ENCODE assay signal across 1 cellular context in the genomic region with DNA sequence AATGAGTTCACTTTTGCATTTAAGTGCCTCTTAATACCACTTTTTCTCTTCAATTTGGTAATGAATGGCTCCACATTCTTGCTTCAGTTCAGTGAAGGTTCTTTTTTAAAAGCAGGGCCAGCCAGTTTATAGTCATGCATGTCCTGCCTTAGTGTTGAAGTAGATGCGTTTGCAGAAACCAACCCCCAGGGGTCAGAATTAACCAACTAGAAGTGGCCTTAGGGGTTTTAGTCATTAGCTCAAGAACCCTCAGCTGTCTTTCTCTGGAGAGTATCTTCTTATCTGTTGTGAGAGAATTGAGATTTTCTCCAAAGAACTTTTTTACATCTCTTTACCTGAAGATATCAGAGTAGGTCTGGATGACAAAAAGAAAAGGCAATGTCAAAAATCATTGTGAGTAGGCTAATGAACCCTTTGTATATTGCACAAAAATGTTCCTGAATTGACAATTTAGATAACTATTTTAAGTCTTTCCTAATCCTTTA.
TF ChIP-seq lines count a peak whose summit lies in the region.

No MANE protein-coding gene starts in this region.

TF ChIP-seq in K562, 482 proteins besides CTCF, POLR2A, EP300 and RAD21 (continued from another document and continues in another):
- TF ChIP-seq, protein P1, sequence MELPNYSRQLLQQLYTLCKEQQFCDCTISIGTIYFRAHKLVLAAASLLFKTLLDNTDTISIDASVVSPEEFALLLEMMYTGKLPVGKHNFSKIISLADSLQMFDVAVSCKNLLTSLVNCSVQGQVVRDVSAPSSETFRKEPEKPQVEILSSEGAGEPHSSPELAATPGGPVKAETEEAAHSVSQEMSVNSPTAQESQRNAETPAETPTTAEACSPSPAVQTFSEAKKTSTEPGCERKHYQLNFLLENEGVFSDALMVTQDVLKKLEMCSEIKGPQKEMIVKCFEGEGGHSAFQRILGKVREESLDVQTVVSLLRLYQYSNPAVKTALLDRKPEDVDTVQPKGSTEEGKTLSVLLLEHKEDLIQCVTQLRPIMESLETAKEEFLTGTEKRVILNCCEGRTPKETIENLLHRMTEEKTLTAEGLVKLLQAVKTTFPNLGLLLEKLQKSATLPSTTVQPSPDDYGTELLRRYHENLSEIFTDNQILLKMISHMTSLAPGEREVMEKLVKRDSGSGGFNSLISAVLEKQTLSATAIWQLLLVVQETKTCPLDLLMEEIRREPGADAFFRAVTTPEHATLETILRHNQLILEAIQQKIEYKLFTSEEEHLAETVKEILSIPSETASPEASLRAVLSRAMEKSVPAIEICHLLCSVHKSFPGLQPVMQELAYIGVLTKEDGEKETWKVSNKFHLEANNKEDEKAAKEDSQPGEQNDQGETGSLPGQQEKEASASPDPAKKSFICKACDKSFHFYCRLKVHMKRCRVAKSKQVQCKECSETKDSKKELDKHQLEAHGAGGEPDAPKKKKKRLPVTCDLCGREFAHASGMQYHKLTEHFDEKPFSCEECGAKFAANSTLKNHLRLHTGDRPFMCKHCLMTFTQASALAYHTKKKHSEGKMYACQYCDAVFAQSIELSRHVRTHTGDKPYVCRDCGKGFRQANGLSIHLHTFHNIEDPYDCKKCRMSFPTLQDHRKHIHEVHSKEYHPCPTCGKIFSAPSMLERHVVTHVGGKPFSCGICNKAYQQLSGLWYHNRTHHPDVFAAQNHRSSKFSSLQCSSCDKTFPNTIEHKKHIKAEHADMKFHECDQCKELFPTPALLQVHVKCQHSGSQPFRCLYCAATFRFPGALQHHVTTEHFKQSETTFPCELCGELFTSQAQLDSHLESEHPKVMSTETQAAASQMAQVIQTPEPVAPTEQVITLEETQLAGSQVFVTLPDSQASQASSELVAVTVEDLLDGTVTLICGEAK (IDR thresholded peaks at IDR 0.05): no peak
- TF ChIP-seq, protein P1 (CRISPR knock-in tag; IDR thresholded peaks at IDR 0.05): no peak
- TF ChIP-seq, protein P2, sequence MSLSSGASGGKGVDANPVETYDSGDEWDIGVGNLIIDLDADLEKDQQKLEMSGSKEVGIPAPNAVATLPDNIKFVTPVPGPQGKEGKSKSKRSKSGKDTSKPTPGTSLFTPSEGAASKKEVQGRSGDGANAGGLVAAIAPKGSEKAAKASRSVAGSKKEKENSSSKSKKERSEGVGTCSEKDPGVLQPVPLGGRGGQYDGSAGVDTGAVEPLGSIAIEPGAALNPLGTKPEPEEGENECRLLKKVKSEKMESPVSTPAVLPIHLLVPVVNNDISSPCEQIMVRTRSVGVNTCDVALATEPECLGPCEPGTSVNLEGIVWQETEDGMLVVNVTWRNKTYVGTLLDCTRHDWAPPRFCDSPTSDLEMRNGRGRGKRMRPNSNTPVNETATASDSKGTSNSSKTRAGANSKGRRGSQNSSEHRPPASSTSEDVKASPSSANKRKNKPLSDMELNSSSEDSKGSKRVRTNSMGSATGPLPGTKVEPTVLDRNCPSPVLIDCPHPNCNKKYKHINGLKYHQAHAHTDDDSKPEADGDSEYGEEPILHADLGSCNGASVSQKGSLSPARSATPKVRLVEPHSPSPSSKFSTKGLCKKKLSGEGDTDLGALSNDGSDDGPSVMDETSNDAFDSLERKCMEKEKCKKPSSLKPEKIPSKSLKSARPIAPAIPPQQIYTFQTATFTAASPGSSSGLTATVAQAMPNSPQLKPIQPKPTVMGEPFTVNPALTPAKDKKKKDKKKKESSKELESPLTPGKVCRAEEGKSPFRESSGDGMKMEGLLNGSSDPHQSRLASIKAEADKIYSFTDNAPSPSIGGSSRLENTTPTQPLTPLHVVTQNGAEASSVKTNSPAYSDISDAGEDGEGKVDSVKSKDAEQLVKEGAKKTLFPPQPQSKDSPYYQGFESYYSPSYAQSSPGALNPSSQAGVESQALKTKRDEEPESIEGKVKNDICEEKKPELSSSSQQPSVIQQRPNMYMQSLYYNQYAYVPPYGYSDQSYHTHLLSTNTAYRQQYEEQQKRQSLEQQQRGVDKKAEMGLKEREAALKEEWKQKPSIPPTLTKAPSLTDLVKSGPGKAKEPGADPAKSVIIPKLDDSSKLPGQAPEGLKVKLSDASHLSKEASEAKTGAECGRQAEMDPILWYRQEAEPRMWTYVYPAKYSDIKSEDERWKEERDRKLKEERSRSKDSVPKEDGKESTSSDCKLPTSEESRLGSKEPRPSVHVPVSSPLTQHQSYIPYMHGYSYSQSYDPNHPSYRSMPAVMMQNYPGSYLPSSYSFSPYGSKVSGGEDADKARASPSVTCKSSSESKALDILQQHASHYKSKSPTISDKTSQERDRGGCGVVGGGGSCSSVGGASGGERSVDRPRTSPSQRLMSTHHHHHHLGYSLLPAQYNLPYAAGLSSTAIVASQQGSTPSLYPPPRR (CRISPR knock-in tag; IDR thresholded peaks at IDR 0.05; ENCODE audit: borderline replicate concordance): no peak
- TF ChIP-seq ARID1B (IDR thresholded peaks at IDR 0.05): peak; percentile 39
- TF ChIP-seq CBFA2T3 (IDR thresholded peaks at IDR 0.05): peak; percentile 13; the same call in 1 of the 2 replicates
- TF ChIP-seq ZNF311 (CRISPR knock-in tag; IDR thresholded peaks at IDR 0.05): no peak
- no peak for TF ChIP-seq CHD4 (IDR thresholded peaks at IDR 0.05; ENCODE audit: insufficient read depth, insufficient replicate concordance, low read depth, low read length, poor library complexity, severe bottlenecking)
- TF ChIP-seq HDGF (IDR thresholded peaks at IDR 0.05): 0 out of 2 replicates have a peak, but pooled peaks have one; percentile 65
- no peak for TF ChIP-seq ETV6 (IDR thresholded peaks at IDR 0.05; ENCODE audit: borderline replicate concordance in 1 of 2, low read depth in 2 of 2, low read length in 1 of 2)
- TF ChIP-seq ETV6 (CRISPR knock-in tag; IDR thresholded peaks at IDR 0.05; ENCODE audit: borderline replicate concordance): no peak
- TF ChIP-seq PML (IDR thresholded peaks at IDR 0.05; ENCODE audit: low read length): no peak
- no peak for TF ChIP-seq NCOA2 (IDR thresholded peaks at IDR 0.05; ENCODE audit: partially characterized antibody in 2 of 2)
- TF ChIP-seq, protein P3, sequence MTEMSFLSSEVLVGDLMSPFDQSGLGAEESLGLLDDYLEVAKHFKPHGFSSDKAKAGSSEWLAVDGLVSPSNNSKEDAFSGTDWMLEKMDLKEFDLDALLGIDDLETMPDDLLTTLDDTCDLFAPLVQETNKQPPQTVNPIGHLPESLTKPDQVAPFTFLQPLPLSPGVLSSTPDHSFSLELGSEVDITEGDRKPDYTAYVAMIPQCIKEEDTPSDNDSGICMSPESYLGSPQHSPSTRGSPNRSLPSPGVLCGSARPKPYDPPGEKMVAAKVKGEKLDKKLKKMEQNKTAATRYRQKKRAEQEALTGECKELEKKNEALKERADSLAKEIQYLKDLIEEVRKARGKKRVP (CRISPR knock-in tag; IDR thresholded peaks at IDR 0.05): no peak
- no peak for TF ChIP-seq KLF1 (tag; IDR thresholded peaks at IDR 0.05)
- TF ChIP-seq SAP30 (IDR thresholded peaks at IDR 0.05; ENCODE audit: borderline replicate concordance, insufficient read depth, low read depth, low read length, poor library complexity, severe bottlenecking): no peak
- TF ChIP-seq ZNF41 (CRISPR knock-in tag; conservative IDR thresholded peaks at IDR 0.05): peak; percentile 45; the same call in 1 of the 2 replicates
- TF ChIP-seq, protein P4, sequence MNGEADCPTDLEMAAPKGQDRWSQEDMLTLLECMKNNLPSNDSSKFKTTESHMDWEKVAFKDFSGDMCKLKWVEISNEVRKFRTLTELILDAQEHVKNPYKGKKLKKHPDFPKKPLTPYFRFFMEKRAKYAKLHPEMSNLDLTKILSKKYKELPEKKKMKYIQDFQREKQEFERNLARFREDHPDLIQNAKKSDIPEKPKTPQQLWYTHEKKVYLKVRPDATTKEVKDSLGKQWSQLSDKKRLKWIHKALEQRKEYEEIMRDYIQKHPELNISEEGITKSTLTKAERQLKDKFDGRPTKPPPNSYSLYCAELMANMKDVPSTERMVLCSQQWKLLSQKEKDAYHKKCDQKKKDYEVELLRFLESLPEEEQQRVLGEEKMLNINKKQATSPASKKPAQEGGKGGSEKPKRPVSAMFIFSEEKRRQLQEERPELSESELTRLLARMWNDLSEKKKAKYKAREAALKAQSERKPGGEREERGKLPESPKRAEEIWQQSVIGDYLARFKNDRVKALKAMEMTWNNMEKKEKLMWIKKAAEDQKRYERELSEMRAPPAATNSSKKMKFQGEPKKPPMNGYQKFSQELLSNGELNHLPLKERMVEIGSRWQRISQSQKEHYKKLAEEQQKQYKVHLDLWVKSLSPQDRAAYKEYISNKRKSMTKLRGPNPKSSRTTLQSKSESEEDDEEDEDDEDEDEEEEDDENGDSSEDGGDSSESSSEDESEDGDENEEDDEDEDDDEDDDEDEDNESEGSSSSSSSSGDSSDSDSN (IDR thresholded peaks at IDR 0.05; ENCODE audit: borderline replicate concordance in 1 of 2, low read depth in 2 of 2, low read length in 2 of 2): no peak
- peak; percentile 37; the same call in 1 of the 2 replicates for TF ChIP-seq ZNF764 (CRISPR knock-in tag; IDR thresholded peaks at IDR 0.05; ENCODE audit: low read depth)
- TF ChIP-seq, protein P5, sequence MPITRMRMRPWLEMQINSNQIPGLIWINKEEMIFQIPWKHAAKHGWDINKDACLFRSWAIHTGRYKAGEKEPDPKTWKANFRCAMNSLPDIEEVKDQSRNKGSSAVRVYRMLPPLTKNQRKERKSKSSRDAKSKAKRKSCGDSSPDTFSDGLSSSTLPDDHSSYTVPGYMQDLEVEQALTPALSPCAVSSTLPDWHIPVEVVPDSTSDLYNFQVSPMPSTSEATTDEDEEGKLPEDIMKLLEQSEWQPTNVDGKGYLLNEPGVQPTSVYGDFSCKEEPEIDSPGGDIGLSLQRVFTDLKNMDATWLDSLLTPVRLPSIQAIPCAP (CRISPR knock-in tag; IDR thresholded peaks at IDR 0.05; ENCODE audit: borderline replicate concordance): no peak
- no peak; the same call in 1 of the 2 replicates for TF ChIP-seq ZNF24 (IDR thresholded peaks at IDR 0.05)
- TF ChIP-seq, protein P6, sequence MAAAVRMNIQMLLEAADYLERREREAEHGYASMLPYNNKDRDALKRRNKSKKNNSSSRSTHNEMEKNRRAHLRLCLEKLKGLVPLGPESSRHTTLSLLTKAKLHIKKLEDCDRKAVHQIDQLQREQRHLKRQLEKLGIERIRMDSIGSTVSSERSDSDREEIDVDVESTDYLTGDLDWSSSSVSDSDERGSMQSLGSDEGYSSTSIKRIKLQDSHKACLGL (CRISPR knock-in tag; IDR thresholded peaks at IDR 0.05; ENCODE audit: borderline replicate concordance, poor library complexity, severe bottlenecking): no peak
- TF ChIP-seq, protein P7, sequence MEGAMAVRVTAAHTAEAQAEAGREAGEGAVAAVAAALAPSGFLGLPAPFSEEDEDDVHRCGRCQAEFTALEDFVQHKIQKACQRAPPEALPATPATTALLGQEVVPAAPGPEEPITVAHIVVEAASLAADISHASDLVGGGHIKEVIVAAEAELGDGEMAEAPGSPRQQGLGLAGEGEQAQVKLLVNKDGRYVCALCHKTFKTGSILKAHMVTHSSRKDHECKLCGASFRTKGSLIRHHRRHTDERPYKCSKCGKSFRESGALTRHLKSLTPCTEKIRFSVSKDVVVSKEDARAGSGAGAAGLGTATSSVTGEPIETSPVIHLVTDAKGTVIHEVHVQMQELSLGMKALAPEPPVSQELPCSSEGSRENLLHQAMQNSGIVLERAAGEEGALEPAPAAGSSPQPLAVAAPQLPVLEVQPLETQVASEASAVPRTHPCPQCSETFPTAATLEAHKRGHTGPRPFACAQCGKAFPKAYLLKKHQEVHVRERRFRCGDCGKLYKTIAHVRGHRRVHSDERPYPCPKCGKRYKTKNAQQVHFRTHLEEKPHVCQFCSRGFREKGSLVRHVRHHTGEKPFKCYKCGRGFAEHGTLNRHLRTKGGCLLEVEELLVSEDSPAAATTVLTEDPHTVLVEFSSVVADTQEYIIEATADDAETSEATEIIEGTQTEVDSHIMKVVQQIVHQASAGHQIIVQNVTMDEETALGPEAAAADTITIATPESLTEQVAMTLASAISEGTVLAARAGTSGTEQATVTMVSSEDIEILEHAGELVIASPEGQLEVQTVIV (CRISPR knock-in tag; IDR thresholded peaks at IDR 0.05; ENCODE audit: borderline replicate concordance): no peak
- no peak for TF ChIP-seq CEBPG (CRISPR knock-in tag; IDR thresholded peaks at IDR 0.05)
- no peak for TF ChIP-seq CEBPG (tag; conservative IDR thresholded peaks at IDR 0.05 in 1 of 2, IDR thresholded peaks at IDR 0.05 in 1 of 2)
- TF ChIP-seq XRCC3 (IDR thresholded peaks at IDR 0.05): no peak
- TF ChIP-seq, protein P8, sequence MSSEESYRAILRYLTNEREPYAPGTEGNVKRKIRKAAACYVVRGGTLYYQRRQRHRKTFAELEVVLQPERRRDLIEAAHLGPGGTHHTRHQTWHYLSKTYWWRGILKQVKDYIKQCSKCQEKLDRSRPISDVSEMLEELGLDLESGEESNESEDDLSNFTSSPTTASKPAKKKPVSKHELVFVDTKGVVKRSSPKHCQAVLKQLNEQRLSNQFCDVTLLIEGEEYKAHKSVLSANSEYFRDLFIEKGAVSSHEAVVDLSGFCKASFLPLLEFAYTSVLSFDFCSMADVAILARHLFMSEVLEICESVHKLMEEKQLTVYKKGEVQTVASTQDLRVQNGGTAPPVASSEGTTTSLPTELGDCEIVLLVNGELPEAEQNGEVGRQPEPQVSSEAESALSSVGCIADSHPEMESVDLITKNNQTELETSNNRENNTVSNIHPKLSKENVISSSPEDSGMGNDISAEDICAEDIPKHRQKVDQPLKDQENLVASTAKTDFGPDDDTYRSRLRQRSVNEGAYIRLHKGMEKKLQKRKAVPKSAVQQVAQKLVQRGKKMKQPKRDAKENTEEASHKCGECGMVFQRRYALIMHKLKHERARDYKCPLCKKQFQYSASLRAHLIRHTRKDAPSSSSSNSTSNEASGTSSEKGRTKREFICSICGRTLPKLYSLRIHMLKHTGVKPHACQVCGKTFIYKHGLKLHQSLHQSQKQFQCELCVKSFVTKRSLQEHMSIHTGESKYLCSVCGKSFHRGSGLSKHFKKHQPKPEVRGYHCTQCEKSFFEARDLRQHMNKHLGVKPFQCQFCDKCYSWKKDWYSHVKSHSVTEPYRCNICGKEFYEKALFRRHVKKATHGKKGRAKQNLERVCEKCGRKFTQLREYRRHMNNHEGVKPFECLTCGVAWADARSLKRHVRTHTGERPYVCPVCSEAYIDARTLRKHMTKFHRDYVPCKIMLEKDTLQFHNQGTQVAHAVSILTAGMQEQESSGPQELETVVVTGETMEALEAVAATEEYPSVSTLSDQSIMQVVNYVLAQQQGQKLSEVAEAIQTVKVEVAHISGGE (CRISPR knock-in tag; IDR thresholded peaks at IDR 0.05): no peak
